30 cellular contexts compared by ENCODE assay signal in genomic region chr20:2640899-2641298, GRCh38. TPM values are rescaled to one million over a fixed set of nuclear protein-coding genes. Genes with fewer than 3 reads are reported as not detected.
"Had no signal": no experiment of that assay in that cellular context is flagged by ENCODE, and none has a peak within 500 bp of the region (broad histone marks: within the 10 kb centered on the region; RNA-seq: fewer than 3 reads in every experiment).

No MANE protein-coding gene starts in this region.

- FAIRE-seq: endometrium, endothelial cell of umbilical vein had no signal

- H3K27me3 ChIP-seq: adrenal gland, body of pancreas, colonic mucosa, esophagus squamous epithelium, gastroesophageal sphincter had no signal

- H3K4me3 ChIP-seq: adrenal gland, body of pancreas, colonic mucosa, esophagus squamous epithelium, gastroesophageal sphincter, heart right ventricle had no signal

- H3K36me3 ChIP-seq: adrenal gland, colonic mucosa had no signal

- H3K9me3 ChIP-seq: adrenal gland, body of pancreas, colonic mucosa, esophagus squamous epithelium, gastroesophageal sphincter, heart right ventricle had no signal

- DNase-seq: activated CD4-positive, alpha-beta memory T cell treated with anti-CD3 and anti-CD28 coated beads for 36 hours; activated CD4-positive, alpha-beta T cell treated with anti-CD3 and anti-CD28 coated beads for 36 hours; activated CD4-positive, alpha-beta T cell treated with anti-CD3 and anti-CD28 coated beads, Interleukin-2, amount 10 ng/mL, durations not matched to agents 24 days and 14 days; activated CD4-positive, CD25-positive, alpha-beta regulatory T cell; activated CD4-positive, CD25-positive, alpha-beta regulatory T cell treated with anti-CD3 and anti-CD28 coated beads, Interleukin-2, amount 50 U/mL, for 72 hours; activated CD8-positive, alpha-beta memory T cell treated with anti-CD3 and anti-CD28 coated beads, Interleukin-2, amount 10 ng/mL, durations not matched to agents 7 days and 5 days; activated CD8-positive, alpha-beta memory T cell treated with anti-CD3 and anti-CD28 coated beads, Interleukin-2, amount 50 U/mL, for 4 hours; activated CD8-positive, alpha-beta T cell treated with anti-CD3 and anti-CD28 coated beads, Interleukin-2, amount 10 ng/mL, durations not matched to agents 7 days and 5 days; activated effector memory CD4-positive, alpha-beta T cell treated with anti-CD3 and anti-CD28 coated beads, Interleukin-2, amount 50 U/mL, for 16 hours; activated naive CD4-positive, alpha-beta T cell treated with anti-CD3 and anti-CD28 coated beads for 36 hours; activated naive CD8-positive, alpha-beta T cell treated with anti-CD3 and anti-CD28 coated beads for 36 hours; activated naive CD8-positive, alpha-beta T cell treated with anti-CD3 and anti-CD28 coated beads, Interleukin-2, amount 50 U/mL, for 24 hours; activated T-cell treated with anti-CD3 and anti-CD28 coated beads, Interleukin-2, amount 50 U/mL, for 1 hour; activated T-cell treated with anti-CD3 and anti-CD28 coated beads, Interleukin-2, amount 50 U/mL, for 48 hours; adrenal gland; amygdala; aorta; body of pancreas; caudate nucleus; cerebellar nuclear complex; colonic mucosa; effector CD8-positive, alpha-beta T cell; esophagus squamous epithelium; foreskin melanocyte; heart right ventricle; T-helper 2 cell had no signal

- H3K27ac ChIP-seq: adrenal gland, body of pancreas, colonic mucosa, epithelial cell of prostate, esophagus squamous epithelium, gastroesophageal sphincter, heart right ventricle had no signal

- ATAC-seq: activated CD4-positive, alpha-beta T cell treated with anti-CD3 and anti-CD28 coated beads for 36 hours; activated CD8-positive, alpha-beta memory T cell treated with anti-CD3 and anti-CD28 coated beads, Interleukin-2, amount 10 ng/mL, durations not matched to agents 7 days and 5 days; activated CD8-positive, alpha-beta T cell treated with anti-CD3 and anti-CD28 coated beads, Interleukin-2, amount 10 ng/mL, durations not matched to agents 7 days and 5 days; activated naive CD8-positive, alpha-beta T cell treated with anti-CD3 and anti-CD28 coated beads, Interleukin-2, amount 50 U/mL, for 24 hours; body of pancreas; gastroesophageal sphincter; heart right ventricle had no signal

- H3K4me1 ChIP-seq: adrenal gland, body of pancreas, colonic mucosa, esophagus squamous epithelium, gastroesophageal sphincter, heart right ventricle had no signal

RNA-seq across cellular contexts. Expression of gene EBF4, which starts 51.7 kb away (rescaled TPM):
- total RNA-seq: activated CD8-positive, alpha-beta T cell treated with anti-CD3 and anti-CD28 coated beads, Interleukin-2, amount 10 ng/mL, durations not matched to agents 7 days and 5 days had no signal
